ENCODE assay signal across 1 cellular context in genomic region chr5:69234457-69235268, GRCh38.
TF ChIP-seq lines count a peak whose summit lies in the region.

Gene CDK7, plus strand, starts transcription at chr5:69234886. Its CDS starts 90 bp downstream, at chr5:69234976.

TF ChIP-seq in HepG2, 621 proteins besides CTCF, POLR2A, EP300 and RAD21 (continued from another document and continues in another):
- TF ChIP-seq, protein P1, sequence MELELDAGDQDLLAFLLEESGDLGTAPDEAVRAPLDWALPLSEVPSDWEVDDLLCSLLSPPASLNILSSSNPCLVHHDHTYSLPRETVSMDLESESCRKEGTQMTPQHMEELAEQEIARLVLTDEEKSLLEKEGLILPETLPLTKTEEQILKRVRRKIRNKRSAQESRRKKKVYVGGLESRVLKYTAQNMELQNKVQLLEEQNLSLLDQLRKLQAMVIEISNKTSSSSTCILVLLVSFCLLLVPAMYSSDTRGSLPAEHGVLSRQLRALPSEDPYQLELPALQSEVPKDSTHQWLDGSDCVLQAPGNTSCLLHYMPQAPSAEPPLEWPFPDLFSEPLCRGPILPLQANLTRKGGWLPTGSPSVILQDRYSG (CRISPR knock-in tag; IDR thresholded peaks at IDR 0.05) = no peak
- peak; percentile 88 for TF ChIP-seq POLR2AphosphoS5 (IDR thresholded peaks at IDR 0.05; ENCODE audit: low read depth, low read length)
- peak; percentile 79; the same call in 1 of the 2 replicates for TF ChIP-seq MAX (IDR thresholded peaks at IDR 0.05)
- TF ChIP-seq, protein P2, sequence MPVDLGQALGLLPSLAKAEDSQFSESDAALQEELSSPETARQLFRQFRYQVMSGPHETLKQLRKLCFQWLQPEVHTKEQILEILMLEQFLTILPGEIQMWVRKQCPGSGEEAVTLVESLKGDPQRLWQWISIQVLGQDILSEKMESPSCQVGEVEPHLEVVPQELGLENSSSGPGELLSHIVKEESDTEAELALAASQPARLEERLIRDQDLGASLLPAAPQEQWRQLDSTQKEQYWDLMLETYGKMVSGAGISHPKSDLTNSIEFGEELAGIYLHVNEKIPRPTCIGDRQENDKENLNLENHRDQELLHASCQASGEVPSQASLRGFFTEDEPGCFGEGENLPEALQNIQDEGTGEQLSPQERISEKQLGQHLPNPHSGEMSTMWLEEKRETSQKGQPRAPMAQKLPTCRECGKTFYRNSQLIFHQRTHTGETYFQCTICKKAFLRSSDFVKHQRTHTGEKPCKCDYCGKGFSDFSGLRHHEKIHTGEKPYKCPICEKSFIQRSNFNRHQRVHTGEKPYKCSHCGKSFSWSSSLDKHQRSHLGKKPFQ (CRISPR knock-in tag; IDR thresholded peaks at IDR 0.05; ENCODE audit: insufficient replicate concordance) = peak; percentile 79
- peak; percentile 46; the same call in 1 of the 2 replicates for TF ChIP-seq PATZ1 (CRISPR knock-in tag; IDR thresholded peaks at IDR 0.05)
- TF ChIP-seq PHF21A (CRISPR knock-in tag; IDR thresholded peaks at IDR 0.05) = 0 out of 2 replicates have a peak, but pooled peaks have one; percentile 26
- peak; percentile 71; the same call in 1 of the 2 replicates for TF ChIP-seq ZNF580 (CRISPR knock-in tag; IDR thresholded peaks at IDR 0.05; ENCODE audit: borderline replicate concordance, low read depth)
- peak; percentile 69; the same call in 1 of the 2 replicates for TF ChIP-seq SPEN (CRISPR knock-in tag; IDR thresholded peaks at IDR 0.05; ENCODE audit: low read depth)
- peak; percentile 74 for TF ChIP-seq ERF (CRISPR knock-in tag; IDR thresholded peaks at IDR 0.05)
- 0 out of 2 replicates have a peak, but pooled peaks have one; percentile 27 for TF ChIP-seq THAP7 (CRISPR knock-in tag; IDR thresholded peaks at IDR 0.05)
- peak; percentile 70; the same call in 1 of the 2 replicates for TF ChIP-seq TBX2 (CRISPR knock-in tag; IDR thresholded peaks at IDR 0.05; ENCODE audit: borderline replicate concordance)
- TF ChIP-seq HOXA7 (CRISPR knock-in tag; IDR thresholded peaks at IDR 0.05) = no peak
- TF ChIP-seq SKI (IDR thresholded peaks at IDR 0.05; ENCODE audit: partially characterized antibody) = peak; percentile 15
- TF ChIP-seq PCBP2 (optimal IDR thresholded peaks at IDR 0.05; ENCODE audit: low read depth, low read length, poor library complexity, severe bottlenecking) = no peak
- no peak for TF ChIP-seq ZNF558 (CRISPR knock-in tag; IDR thresholded peaks at IDR 0.05; ENCODE audit: borderline replicate concordance)
- 0 out of 2 replicates have a peak, but pooled peaks have one; percentile 28 for TF ChIP-seq POGK (CRISPR knock-in tag; conservative IDR thresholded peaks at IDR 0.05)
- TF ChIP-seq ZNF7 (CRISPR knock-in tag; IDR thresholded peaks at IDR 0.05) = no peak
- no peak for TF ChIP-seq GTF3A (CRISPR knock-in tag; conservative IDR thresholded peaks at IDR 0.05)
- no peak for TF ChIP-seq ZMYM2 (CRISPR knock-in tag; IDR thresholded peaks at IDR 0.05)
- peak; percentile 94 for TF ChIP-seq KAT8 (CRISPR knock-in tag; IDR thresholded peaks at IDR 0.05)
- no peak for TF ChIP-seq KAT2B (IDR thresholded peaks at IDR 0.05; ENCODE audit: borderline replicate concordance, low read depth, low read length)
- TF ChIP-seq ZNF3 (CRISPR knock-in tag; IDR thresholded peaks at IDR 0.05) = no peak
- TF ChIP-seq, protein P3, sequence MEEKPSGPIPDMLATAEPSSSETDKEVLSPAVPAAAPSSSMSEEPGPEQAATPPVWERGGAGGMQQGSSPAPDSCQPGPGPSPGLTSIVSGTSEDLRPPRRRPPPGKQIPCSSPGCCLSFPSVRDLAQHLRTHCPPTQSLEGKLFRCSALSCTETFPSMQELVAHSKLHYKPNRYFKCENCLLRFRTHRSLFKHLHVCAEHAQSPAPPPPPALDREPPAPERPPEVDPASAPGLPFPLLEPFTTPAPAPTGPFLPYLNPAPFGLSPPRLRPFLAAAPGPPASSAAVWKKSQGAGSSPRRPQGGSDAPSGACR (CRISPR knock-in tag; IDR thresholded peaks at IDR 0.05) = 0 out of 2 replicates have a peak, but pooled peaks have one; percentile 39
- TF ChIP-seq ZNF605 (CRISPR knock-in tag; IDR thresholded peaks at IDR 0.05) = peak; percentile 58; the same call in 1 of the 2 replicates
- peak; percentile 60 for TF ChIP-seq RXRA (CRISPR knock-in tag; IDR thresholded peaks at IDR 0.05)
- no peak; the same call in 1 of the 2 replicates for TF ChIP-seq ZSCAN29 (CRISPR knock-in tag; conservative IDR thresholded peaks at IDR 0.05)
- peak; percentile 56; the same call in 1 of the 2 replicates for TF ChIP-seq BCL3 (CRISPR knock-in tag; IDR thresholded peaks at IDR 0.05)
- TF ChIP-seq, protein P4, sequence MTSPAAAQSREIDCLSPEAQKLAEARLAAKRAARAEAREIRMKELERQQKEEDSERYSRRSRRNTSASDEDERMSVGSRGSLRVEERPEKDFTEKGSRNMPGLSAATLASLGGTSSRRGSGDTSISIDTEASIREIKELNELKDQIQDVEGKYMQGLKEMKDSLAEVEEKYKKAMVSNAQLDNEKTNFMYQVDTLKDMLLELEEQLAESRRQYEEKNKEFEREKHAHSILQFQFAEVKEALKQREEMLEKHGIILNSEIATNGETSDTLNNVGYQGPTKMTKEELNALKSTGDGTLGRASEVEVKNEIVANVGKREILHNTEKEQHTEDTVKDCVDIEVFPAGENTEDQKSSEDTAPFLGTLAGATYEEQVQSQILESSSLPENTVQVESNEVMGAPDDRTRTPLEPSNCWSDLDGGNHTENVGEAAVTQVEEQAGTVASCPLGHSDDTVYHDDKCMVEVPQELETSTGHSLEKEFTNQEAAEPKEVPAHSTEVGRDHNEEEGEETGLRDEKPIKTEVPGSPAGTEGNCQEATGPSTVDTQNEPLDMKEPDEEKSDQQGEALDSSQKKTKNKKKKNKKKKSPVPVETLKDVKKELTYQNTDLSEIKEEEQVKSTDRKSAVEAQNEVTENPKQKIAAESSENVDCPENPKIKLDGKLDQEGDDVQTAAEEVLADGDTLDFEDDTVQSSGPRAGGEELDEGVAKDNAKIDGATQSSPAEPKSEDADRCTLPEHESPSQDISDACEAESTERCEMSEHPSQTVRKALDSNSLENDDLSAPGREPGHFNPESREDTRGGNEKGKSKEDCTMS (CRISPR knock-in tag; conservative IDR thresholded peaks at IDR 0.05) = no peak
- TF ChIP-seq, protein P5, sequence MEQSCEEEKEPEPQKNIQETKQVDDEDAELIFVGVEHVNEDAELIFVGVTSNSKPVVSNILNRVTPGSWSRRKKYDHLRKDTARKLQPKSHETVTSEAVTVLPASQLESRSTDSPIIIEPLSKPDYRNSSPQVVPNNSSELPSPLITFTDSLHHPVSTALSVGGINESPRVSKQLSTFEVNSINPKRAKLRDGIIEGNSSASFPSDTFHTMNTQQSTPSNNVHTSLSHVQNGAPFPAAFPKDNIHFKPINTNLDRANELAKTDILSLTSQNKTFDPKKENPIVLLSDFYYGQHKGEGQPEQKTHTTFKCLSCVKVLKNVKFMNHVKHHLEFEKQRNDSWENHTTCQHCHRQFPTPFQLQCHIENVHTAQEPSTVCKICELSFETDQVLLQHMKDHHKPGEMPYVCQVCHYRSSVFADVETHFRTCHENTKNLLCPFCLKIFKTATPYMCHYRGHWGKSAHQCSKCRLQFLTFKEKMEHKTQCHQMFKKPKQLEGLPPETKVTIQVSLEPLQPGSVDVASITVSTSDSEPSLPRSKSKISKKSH (CRISPR knock-in tag; IDR thresholded peaks at IDR 0.05; ENCODE audit: borderline replicate concordance) = 0 out of 2 replicates have a peak, but pooled peaks have one; percentile 68
- peak; percentile 84 for TF ChIP-seq XRCC5 (optimal IDR thresholded peaks at IDR 0.05; ENCODE audit: low read length)
- peak; percentile 73 for TF ChIP-seq SP4 (CRISPR knock-in tag; IDR thresholded peaks at IDR 0.05)
- TF ChIP-seq HOMEZ (CRISPR knock-in tag; IDR thresholded peaks at IDR 0.05; ENCODE audit: low read depth) = 0 out of 2 replicates have a peak, but pooled peaks have one; percentile 43
- TF ChIP-seq THAP11 (CRISPR knock-in tag; IDR thresholded peaks at IDR 0.05) = peak; percentile 81
- peak; percentile 47; the same call in 1 of the 2 replicates for TF ChIP-seq ZMYM3 (CRISPR knock-in tag; IDR thresholded peaks at IDR 0.05)
- TF ChIP-seq MTA3 (CRISPR knock-in tag; IDR thresholded peaks at IDR 0.05) = no peak
- peak; percentile 77 for TF ChIP-seq SALL1 (CRISPR knock-in tag; IDR thresholded peaks at IDR 0.05)
- TF ChIP-seq ZNF614 (CRISPR knock-in tag; IDR thresholded peaks at IDR 0.05; ENCODE audit: borderline replicate concordance) = no peak
- peak; percentile 76; the same call in 1 of the 2 replicates for TF ChIP-seq ZNF431 (CRISPR knock-in tag; IDR thresholded peaks at IDR 0.05; ENCODE audit: borderline replicate concordance, low read depth)
- TF ChIP-seq KDM1A (CRISPR knock-in tag; IDR thresholded peaks at IDR 0.05) = no peak
- TF ChIP-seq SP5 (CRISPR knock-in tag; IDR thresholded peaks at IDR 0.05; ENCODE audit: borderline replicate concordance, low read depth) = peak; percentile 77
- no peak for TF ChIP-seq NFIB (CRISPR knock-in tag; IDR thresholded peaks at IDR 0.05; ENCODE audit: borderline replicate concordance)
